9 cellular contexts compared by ENCODE assay signal in genomic region chr17:65047939-65048338, GRCh38. TPM values are rescaled to one million over a fixed set of nuclear protein-coding genes. Genes with fewer than 3 reads are reported as not detected.
DNase-seq lines count a peak whose midpoint lies in the region; ATAC-seq and TF ChIP-seq lines count a peak whose summit lies in the region.
"Had no signal": no experiment of that assay in that cellular context is flagged by ENCODE, and none has a peak within 500 bp of the region (broad histone marks: within the 10 kb centered on the region; RNA-seq: fewer than 3 reads in every experiment).

No MANE protein-coding gene starts in this region.

- peaks cover 41% of the 10 kb centered on the region for H4K20me1 ChIP-seq in OCI-LY7 (ENCODE audit: insufficient read depth, low read length)

- no peak for TF ChIP-seq POLR2A in gastroesophageal sphincter (IDR thresholded peaks at IDR 0.05)
- TF ChIP-seq POLR2A in prostate gland (IDR thresholded peaks at IDR 0.05): no peak

- 53 to 59% methylated on average over 2 of the region's 2 CpGs for WGBS in gastroesophageal sphincter (ENCODE audit: low coverage in 1 of 2), 2 donors
- 58% methylated on average over 2 of the region's 2 CpGs for WGBS in prostate gland

- H3K36me3 ChIP-seq in OCI-LY7 (ENCODE audit: insufficient read depth, low read length) (peaks cover 99% of the 10 kb centered on the region), gastroesophageal sphincter (peaks cover 0 to 39% of the 10 kb centered on the region in 2 donors), prostate gland (no peaks in the 10 kb centered on the region)

- H2AFZ ChIP-seq in OCI-LY7 (ENCODE audit: low read length): no peak overlapping the region

- DNase-seq in GF-D8 (lab: John Stamatoyannopoulos, UW) (peak; percentile 60), OCI-LY7 (ENCODE audit: low spot score) (no peak), prostate gland (ENCODE audit: low spot score) (no peak)
- DNase-seq: PC-3 had no signal

- H3K27ac ChIP-seq in OCI-LY7 (ENCODE audit: low read depth, low read length, poor library complexity, severe bottlenecking) (peak overlapping the region; percentile 44), gastroesophageal sphincter (peak overlapping the region; percentile 43 to 75 (median 67)), prostate gland (peak overlapping the region; percentile 25 to 31)

- H3K4me3 ChIP-seq in OCI-LY7 (ENCODE audit: low read depth, low read length, poor library complexity, severe bottlenecking): peak overlapping the region; percentile 19
- no peak overlapping the region for H3K4me3 ChIP-seq in gastroesophageal sphincter
- no peak overlapping the region for H3K4me3 ChIP-seq in prostate gland

- H3K4me1 ChIP-seq in OCI-LY7 (ENCODE audit: insufficient read depth, low read length, poor library complexity, severe bottlenecking) (peaks cover 99% of the 10 kb centered on the region), gastroesophageal sphincter (peaks cover 19 to 97% (median 30%) of the 10 kb centered on the region in 3 donors), prostate gland (replicated peaks) (no peaks in the 10 kb centered on the region)

- H3K9me3 ChIP-seq in OCI-LY7 (ENCODE audit: low read length) (no peaks in the 10 kb centered on the region), gastroesophageal sphincter (no peaks in the 10 kb centered on the region), prostate gland (no peaks in the 10 kb centered on the region)

- H3K27me3 ChIP-seq in gastroesophageal sphincter (no peaks in the 10 kb centered on the region), prostate gland (replicated peaks; ENCODE audit: insufficient read depth) (no peaks in the 10 kb centered on the region)

- H3K9me2 ChIP-seq in OCI-LY7 (ENCODE audit: insufficient read depth, low read length): no peaks in the 10 kb centered on the region

- POLR2A ChIA-PET in OCI-LY7 (lab: Charles Lee): interaction anchor here (0.6 to 2.9 kb wide), 9 partner anchors 8 to 714 kb away, joined by 3 to 12 read pairs (median 5); partner anchors contain the start of gene GNA13

- intact Hi-C loops in OCI-LY7 (cut with micrococcal nuclease; ENCODE audit: unreplicated experiment): no loop called here
- intact Hi-C loops in prostate gland (cut with DNase I): loop anchor here (5.0 kb wide), 1 partner anchor 41 kb away; no protein-coding TSS in a partner anchor

- TF ChIP-seq CTCF in OCI-LY7 (conservative IDR thresholded peaks at IDR 0.05; ENCODE audit: low read length): no peak
- TF ChIP-seq CTCF in gastroesophageal sphincter (IDR thresholded peaks at IDR 0.05): no peak
- no peak for TF ChIP-seq CTCF in prostate gland (IDR thresholded peaks at IDR 0.05)

- ATAC-seq in gastroesophageal sphincter (peak; percentile 62), HG03280 (IDR thresholded peaks at IDR 0.05; ENCODE audit: unreplicated experiment) (no peak), HG03159 (IDR thresholded peaks at IDR 0.05; ENCODE audit: unreplicated experiment) (no peak), GM19324 (IDR thresholded peaks at IDR 0.05; ENCODE audit: low FRiP score, unreplicated experiment) (no peak), HG03045 (IDR thresholded peaks at IDR 0.05; ENCODE audit: unreplicated experiment) (no peak)
- ATAC-seq: PC-3 had no signal

- H3K4me2 ChIP-seq in OCI-LY7 (ENCODE audit: low read length): peak overlapping the region; percentile 54

- CTCF ChIA-PET in OCI-LY7 (lab: Charles Lee; ENCODE audit: unreplicated experiment): interaction anchor here (0.6 kb wide), 1 partner anchor 62 kb away, joined by 4 read pairs; no protein-coding TSS in a partner anchor

- H3K79me2 ChIP-seq in OCI-LY7 (ENCODE audit: insufficient read depth, low read depth, low read length): peaks cover 100% of the 10 kb centered on the region

- no peak for TF ChIP-seq EP300 in gastroesophageal sphincter (IDR thresholded peaks at IDR 0.05)

- BruUV-seq in OCI-LY7 (replicated peaks; lab: Mats Ljungman, UMichigan): no TSS peak

RNA-seq across cellular contexts. Expression of gene GNA13, which starts 8.6 kb away (rescaled TPM):
- 70.6 and 76.5 TPM in 2 replicates for total RNA-seq in OCI-LY7 (2014; rRNA removed; shearing (Covaris generic))
- total RNA-seq in OCI-LY7 (2022) (136 and 141 TPM in 2 replicates), gastroesophageal sphincter (100 to 1,000 TPM in 1 of 4 donors, 10 to 100 TPM in 3; 60.5 to 103 (median 92.5) TPM), prostate gland (10 to 100 TPM; 35.0 to 68.4 TPM)
